In the genomic region with DNA sequence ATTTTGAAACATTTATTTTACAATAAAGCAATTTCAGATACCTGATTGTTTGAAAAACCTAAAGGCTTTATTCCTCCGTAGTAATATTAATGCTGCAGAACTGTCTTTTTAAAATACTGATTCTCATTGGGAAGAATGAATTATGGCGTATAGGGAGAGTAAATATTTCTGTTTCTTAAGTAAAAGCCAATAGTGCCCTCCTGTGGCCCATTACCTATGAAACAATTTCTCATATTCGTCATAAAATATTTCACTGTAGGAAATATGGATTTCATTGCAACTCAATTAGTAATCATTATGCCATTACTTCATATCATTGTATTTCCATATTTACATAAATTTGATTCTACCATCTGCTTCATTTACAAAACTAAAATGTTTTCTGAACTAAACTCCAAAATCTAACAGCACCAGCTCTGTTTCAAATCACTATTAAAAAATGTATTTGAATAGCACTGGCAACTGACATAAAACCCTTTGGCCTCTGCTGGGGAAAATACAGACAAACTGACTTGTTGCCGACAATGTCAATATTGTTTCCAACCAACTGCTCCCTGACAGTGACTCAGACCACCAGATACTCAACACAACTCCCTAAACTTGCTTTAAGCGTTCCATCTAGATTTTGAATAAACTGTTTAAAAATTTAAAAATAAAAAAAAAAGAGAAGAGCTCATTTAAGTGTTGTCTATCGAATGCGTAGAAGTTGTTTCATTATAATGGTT, we compare ENCODE assay signal across 10 cellular contexts.
DNase-seq lines count a peak whose midpoint lies in the region; ATAC-seq, FAIRE-seq and TF ChIP-seq lines count a peak whose summit lies in the region.
"Had no signal": no experiment of that assay in that cellular context is flagged by ENCODE, and none has a peak within 500 bp of the region (broad histone marks: within the 10 kb centered on the region; RNA-seq: fewer than 3 reads in every experiment).

No MANE protein-coding gene starts in this region.

- POLR2A ChIA-PET in naive thymus-derived CD4-positive, alpha-beta T cell (lab: Charles Lee): no interaction called here

- H3K4me1 Mint-ChIP-seq in naive thymus-derived CD4-positive, alpha-beta T cell: no peaks in the 10 kb centered on the region
- H3K4me1 Mint-ChIP-seq: natural killer cell had no signal

- H3K4me3 Mint-ChIP-seq in naive thymus-derived CD4-positive, alpha-beta T cell: no peak overlapping the region
- H3K4me3 Mint-ChIP-seq: dendritic cell treated with granulocyte-macrophage colony-stimulating factor and Interleukin-4, amounts not matched to agents 40 ng/mL and 50 ng/mL, for 4 days; natural killer cell had no signal

- no peak for ATAC-seq in RWPE2 (ENCODE audit: low read depth)
- ATAC-seq in naive thymus-derived CD4-positive, alpha-beta T cell: no peak
- ATAC-seq: natural killer cell had no signal

- H3K9me3 ChIP-seq in RWPE2 (ENCODE audit: severe bottlenecking): no peaks in the 10 kb centered on the region
- no peaks in the 10 kb centered on the region for H3K9me3 ChIP-seq in naive thymus-derived CD4-positive, alpha-beta T cell (ENCODE audit: control insufficient read depth in 2 of 3, low read length in 3 of 3)

- no peaks in the 10 kb centered on the region for H3K4me1 ChIP-seq in RWPE2 (ENCODE audit: insufficient read depth, poor library complexity, severe bottlenecking)
- no peaks in the 10 kb centered on the region for H3K4me1 ChIP-seq in naive thymus-derived CD4-positive, alpha-beta T cell (ENCODE audit: control insufficient read depth in 2 of 2, insufficient read depth in 2 of 2, low read length in 2 of 2)

- FAIRE-seq in HTR-8/SVneo (lab: Jason Lieb, UNC): no peak

- H3K4me3 ChIP-seq in RWPE2 (ENCODE audit: severe bottlenecking): no peak overlapping the region
- no peak overlapping the region for H3K4me3 ChIP-seq in naive thymus-derived CD4-positive, alpha-beta T cell (ENCODE audit: low read length)

- H3K27me3 ChIP-seq in RWPE2 (ENCODE audit: insufficient read depth, poor library complexity, severe bottlenecking): no peaks in the 10 kb centered on the region
- H3K27me3 ChIP-seq in naive thymus-derived CD4-positive, alpha-beta T cell (ENCODE audit: control insufficient read depth in 2 of 2, insufficient read depth in 2 of 2, low read length in 2 of 2): no peaks in the 10 kb centered on the region

- no peaks in the 10 kb centered on the region for H3K27me3 Mint-ChIP-seq in naive thymus-derived CD4-positive, alpha-beta T cell
- H3K27me3 Mint-ChIP-seq: dendritic cell treated with granulocyte-macrophage colony-stimulating factor and Interleukin-4, amounts not matched to agents 40 ng/mL and 50 ng/mL, for 4 days had no signal

- no peaks in the 10 kb centered on the region for H3K36me3 ChIP-seq in RWPE2 (ENCODE audit: low read depth)
- no peaks in the 10 kb centered on the region for H3K36me3 ChIP-seq in naive thymus-derived CD4-positive, alpha-beta T cell (ENCODE audit: control insufficient read depth in 2 of 3, insufficient read depth in 3 of 3, low read length in 3 of 3)

- H3K27ac Mint-ChIP-seq in naive thymus-derived CD4-positive, alpha-beta T cell: no peak overlapping the region
- H3K27ac Mint-ChIP-seq: dendritic cell treated with granulocyte-macrophage colony-stimulating factor and Interleukin-4, amounts not matched to agents 40 ng/mL and 50 ng/mL, for 4 days; natural killer cell had no signal

- no peaks in the 10 kb centered on the region for H3K36me3 Mint-ChIP-seq in naive thymus-derived CD4-positive, alpha-beta T cell
- H3K36me3 Mint-ChIP-seq: natural killer cell had no signal

- DNase-seq in CD1c-positive myeloid dendritic cell (ENCODE audit: extremely low spot score) (peak; percentile 13), HTR-8/SVneo (ENCODE audit: insufficient read length, low spot score) (peak; percentile 3), RWPE2 (ENCODE audit: low spot score) (no peak), iris pigment epithelial cell (ENCODE audit: low read depth) (peak; percentile 66), cerebellum (ENCODE audit: low spot score) (no peak)
- DNase-seq in activated effector memory CD4-positive, alpha-beta T cell treated with Interleukin-2 at 50 U/mL for 16 hours: no peak
- no peak for DNase-seq in NK-92 treated with Interleukin-12 subunit alpha and Interleukin-12 subunit beta, amount 100 ng/mL, for 24 hours (lab: John Stamatoyannopoulos, UW)
- DNase-seq in naive thymus-derived CD4-positive, alpha-beta T cell: no peak
- DNase-seq: natural killer cell had no signal

- no peak overlapping the region for H3K27ac ChIP-seq in RWPE2 (ENCODE audit: poor library complexity, severe bottlenecking)
- H3K27ac ChIP-seq in naive thymus-derived CD4-positive, alpha-beta T cell (ENCODE audit: low read depth, low read length): no peak overlapping the region

- peak; percentile 54 for TF ChIP-seq CTCF in RWPE2 (IDR thresholded peaks at IDR 0.05; ENCODE audit: poor library complexity, severe bottlenecking)

- H3K9me3 Mint-ChIP-seq in naive thymus-derived CD4-positive, alpha-beta T cell: peaks cover 0 to 8% (median 0%) of the 10 kb centered on the region in 11 donors
- H3K9me3 Mint-ChIP-seq: dendritic cell treated with granulocyte-macrophage colony-stimulating factor and Interleukin-4, amounts not matched to agents 40 ng/mL and 50 ng/mL, for 4 days had no signal

- intact Hi-C loops in naive thymus-derived CD4-positive, alpha-beta T cell (cut with micrococcal nuclease): no loop called here

- CTCF ChIA-PET in naive thymus-derived CD4-positive, alpha-beta T cell (lab: Charles Lee): no interaction called here

Comparison
In these comparisons a context has a peak if more than half of its experiments do, and no peak if none do; other contexts are left out.
1. DNase-seq: peak in CD1c-positive myeloid dendritic cell (single experiment), HTR-8/SVneo (single experiment) and iris pigment epithelial cell (single experiment); none in RWPE2 (single experiment), activated effector memory CD4-positive, alpha-beta T cell treated with Interleukin-2 at 50 U/mL for 16 hours (single experiment), NK-92 treated with Interleukin-12 subunit alpha and Interleukin-12 subunit beta, amount 100 ng/mL, for 24 hours (single experiment), cerebellum (single experiment) and naive thymus-derived CD4-positive, alpha-beta T cell (0 of 9).